In the genomic region with DNA sequence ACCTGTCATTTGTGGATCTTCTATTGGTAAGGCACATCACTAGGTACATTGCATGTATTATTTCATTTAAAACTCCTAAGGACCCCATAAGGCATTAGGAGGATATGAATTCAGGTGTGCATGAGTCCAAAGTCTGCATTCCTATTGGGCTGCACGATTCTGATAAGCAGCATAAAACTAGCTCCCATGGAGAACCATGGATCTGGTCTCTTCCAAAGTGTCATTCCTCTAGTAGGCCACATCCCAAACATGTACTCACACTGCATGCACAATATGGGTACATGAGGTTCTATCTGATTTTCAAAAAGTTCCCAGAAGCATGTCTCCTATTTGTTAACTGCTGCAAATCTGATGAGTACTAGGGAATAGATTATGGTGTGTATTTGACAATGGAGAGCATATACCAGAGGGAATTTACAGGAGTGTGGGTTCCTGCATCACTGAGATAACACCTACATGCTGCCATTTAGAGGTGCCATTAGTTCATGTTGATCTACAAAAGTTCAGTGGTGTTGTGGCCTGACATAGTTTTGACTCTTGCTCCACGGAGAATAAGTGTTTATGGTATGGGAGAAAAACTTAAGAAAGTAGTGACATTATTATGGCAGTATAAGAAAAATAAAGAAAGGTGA, we compare ENCODE assay signal across 16 cellular contexts. TPM values are rescaled to one million over a fixed set of nuclear protein-coding genes. Genes with fewer than 3 reads are reported as not detected.
A peak's percentile ranks its signal among the peaks of the same experiment; 100 is the strongest.
DNase-seq lines count a peak whose midpoint lies in the region; ATAC-seq, FAIRE-seq and TF ChIP-seq lines count a peak whose summit lies in the region.
"Had no signal": no experiment of that assay in that cellular context is flagged by ENCODE, and none has a peak within 500 bp of the region (broad histone marks: within the 10 kb centered on the region; RNA-seq: fewer than 3 reads in every experiment).

No MANE protein-coding gene starts in this region.

- peak overlapping the region; percentile 44; the same call in 1 of the 2 replicates for H3K4me3 ChIP-seq in SK-N-MC
- no peak overlapping the region for H3K4me3 ChIP-seq in small intestine (ENCODE audit: low read depth in 1 of 2, low read length in 2 of 2)
- no peak overlapping the region for H3K4me3 ChIP-seq in gastrocnemius medialis
- H3K4me3 ChIP-seq: gastroesophageal sphincter, SJSA1 had no signal

- TF ChIP-seq POLR2A in gastrocnemius medialis (IDR thresholded peaks at IDR 0.05) = no peak

- no peaks in the 10 kb centered on the region for H3K27me3 Mint-ChIP-seq in activated CD4-positive, alpha-beta T cell treated with anti-CD3 and anti-CD28 coated beads for 36 hours
- no peaks in the 10 kb centered on the region for H3K27me3 Mint-ChIP-seq in chondrocyte (ENCODE audit: low read depth)

- H3K27me3 ChIP-seq in small intestine (ENCODE audit: control insufficient read depth in 2 of 2, insufficient read depth in 2 of 2, low read length in 2 of 2) (no peaks in the 10 kb centered on the region), gastrocnemius medialis (no peaks in the 10 kb centered on the region)
- H3K27me3 ChIP-seq: gastroesophageal sphincter, SJSA1 had no signal

- CTCF ChIA-PET in activated CD4-positive, alpha-beta T cell treated with anti-CD3 and anti-CD28 coated beads for 36 hours (lab: Charles Lee) = interaction anchor here (0.7 to 6.8 kb wide), 14 partner anchors 10 to 130 kb away, joined by 3 to 50 read pairs (median 4); no protein-coding TSS in a partner anchor

- peaks cover 5% of the 10 kb centered on the region in 2 donors for H3K4me1 ChIP-seq in small intestine (ENCODE audit: control insufficient read depth in 2 of 2, insufficient read depth in 1 of 2, low read depth in 1 of 2, low read length in 1 of 2)
- H3K4me1 ChIP-seq in gastrocnemius medialis = no peaks in the 10 kb centered on the region

- H3K36me3 ChIP-seq in SK-N-MC (ENCODE audit: insufficient read depth, low read length) (no peaks in the 10 kb centered on the region), small intestine (ENCODE audit: control insufficient read depth in 2 of 2, insufficient read depth in 2 of 2, low read length in 2 of 2) (peaks cover 0 to 8% of the 10 kb centered on the region in 2 donors), gastrocnemius medialis (no peaks in the 10 kb centered on the region)
- H3K36me3 ChIP-seq: gastroesophageal sphincter, SJSA1 had no signal

- H3K9me3 ChIP-seq in SK-N-MC (ENCODE audit: low read depth, low read length) = no peaks in the 10 kb centered on the region
- H3K9me3 ChIP-seq in small intestine (ENCODE audit: control insufficient read depth, low read depth) = no peaks in the 10 kb centered on the region
- no peaks in the 10 kb centered on the region for H3K9me3 ChIP-seq in gastrocnemius medialis
- H3K9me3 ChIP-seq: gastroesophageal sphincter, SJSA1 had no signal

- in situ Hi-C loops in gastrocnemius medialis (cut with MboI; ENCODE audit: low sequenced_read_pairs in 4 of 4) = no loop called here

- no peak overlapping the region for H3K9ac ChIP-seq in SK-N-MC (ENCODE audit: insufficient read length)

- DNase-seq in activated CD4-positive, alpha-beta T cell treated with anti-CD3 and anti-CD28 coated beads for 36 hours = no peak
- DNase-seq in activated CD4-positive, alpha-beta T cell treated with anti-CD3 and anti-CD28 coated beads for 4 hours = no peak
- DNase-seq in SK-N-MC (ENCODE audit: low read depth, low spot score) (no peak), chondrocyte (ENCODE audit: low spot score) (no peak), small intestine (peak; percentile 29), DMS 273 treated with DMSO at 0.1 percent for 48 hours (lab: John Stamatoyannopoulos, UW) (no peak), gastrocnemius medialis (no peak)
- DNase-seq in stimulated activated CD4-positive, alpha-beta T cell treated with anti-CD3 and anti-CD28 coated beads, Interleukin-1b, Interleukin-23, amount 100 ng/mL, for 48 hours = no peak
- DNase-seq: amniotic stem cell, H9, mesendoderm, NCI-H2029 treated with DMSO at 0.1 percent for 48 hours, NCI-H69 had no signal

- peaks cover 68% of the 10 kb centered on the region for H3K4me1 Mint-ChIP-seq in activated CD4-positive, alpha-beta T cell treated with anti-CD3 and anti-CD28 coated beads for 36 hours
- peaks cover 30% of the 10 kb centered on the region for H3K4me1 Mint-ChIP-seq in chondrocyte (ENCODE audit: low read depth)

- POLR2A ChIA-PET in activated CD4-positive, alpha-beta T cell treated with anti-CD3 and anti-CD28 coated beads for 36 hours (lab: Charles Lee) = interaction anchor here (1.0 to 2.8 kb wide), 4 partner anchors 8 to 26 kb away, joined by 4 to 12 read pairs (median 6); no protein-coding TSS in a partner anchor

- no peak for ATAC-seq in activated CD4-positive, alpha-beta T cell treated with anti-CD3 and anti-CD28 coated beads for 36 hours
- ATAC-seq in gastrocnemius medialis = no peak
- ATAC-seq: gastroesophageal sphincter had no signal

- TF ChIP-seq CTCF in chondrocyte (IDR thresholded peaks at IDR 0.05) (no peak), gastrocnemius medialis (IDR thresholded peaks at IDR 0.05 in 4 of 5, conservative IDR thresholded peaks at IDR 0.05 in 1 of 5) (no peak)

- peak overlapping the region; percentile 85 for H3K27ac ChIP-seq in SK-N-MC
- H3K27ac ChIP-seq in small intestine (ENCODE audit: low read depth in 1 of 2, low read length in 1 of 2) = no peak overlapping the region
- H3K27ac ChIP-seq in gastrocnemius medialis = no peak overlapping the region
- H3K27ac ChIP-seq: gastroesophageal sphincter, SJSA1 had no signal

- no peaks in the 10 kb centered on the region for H3K9me3 Mint-ChIP-seq in activated CD4-positive, alpha-beta T cell treated with anti-CD3 and anti-CD28 coated beads for 36 hours (ENCODE audit: low read depth)
- no peaks in the 10 kb centered on the region for H3K9me3 Mint-ChIP-seq in chondrocyte (ENCODE audit: low read depth)
- H3K9me3 Mint-ChIP-seq: H9 had no signal

- no peak for FAIRE-seq in small intestine (lab: Jason Lieb, UNC)

- intact Hi-C loops in activated CD4-positive, alpha-beta T cell treated with anti-CD3 and anti-CD28 coated beads for 36 hours (cut with DNase I, micrococcal nuclease) = loop anchor here (1.0 to 5.0 kb wide), 3 partner anchors 9 to 35 kb away; no protein-coding TSS in a partner anchor
- intact Hi-C loops in gastrocnemius medialis (cut with DNase I; ENCODE audit: low total_unique reads) = no loop called here

- H3K27ac Mint-ChIP-seq in activated CD4-positive, alpha-beta T cell treated with anti-CD3 and anti-CD28 coated beads for 36 hours = peak overlapping the region; percentile 95
- H3K27ac Mint-ChIP-seq in chondrocyte (ENCODE audit: unreplicated experiment) = peak overlapping the region; percentile 72
- H3K27ac Mint-ChIP-seq: H9 had no signal

- peak overlapping the region; percentile 93 for H3K4me3 Mint-ChIP-seq in activated CD4-positive, alpha-beta T cell treated with anti-CD3 and anti-CD28 coated beads for 36 hours
- H3K4me3 Mint-ChIP-seq in chondrocyte (ENCODE audit: unreplicated experiment) = no peak overlapping the region
- H3K4me3 Mint-ChIP-seq: H9 had no signal

- peaks cover 98% of the 10 kb centered on the region for H3K36me3 Mint-ChIP-seq in activated CD4-positive, alpha-beta T cell treated with anti-CD3 and anti-CD28 coated beads for 36 hours (ENCODE audit: low read depth)
- H3K36me3 Mint-ChIP-seq in chondrocyte (ENCODE audit: low read depth) = no peaks in the 10 kb centered on the region

- WGBS in small intestine, 3 donors = 47 to 55% (median 48%) methylated on average over 2 of the region's 2 CpGs

RNA-seq across cellular contexts. Expression of a gene that starts 11.3 kb away (rescaled TPM):
- 100 to 1,000 TPM; 470 to 536 TPM for total RNA-seq in activated CD4-positive, alpha-beta T cell treated with anti-CD3 and anti-CD28 coated beads for 36 hours
- 0.27 to 0.85 TPM in 2 of 3 replicates, not detected in the other for total RNA-seq in chondrocyte
- polyA plus RNA-seq in small intestine = 10 to 100 TPM in 2 of 3 donors, 1 to 10 TPM in 1; 9.4 to 19.8 (median 15.7) TPM
- 1 to 10 TPM in 3 of 4 donors, under 1 TPM in 1; 0.19 to 1.9 (median 1.6) TPM for total RNA-seq in gastrocnemius medialis
- total RNA-seq: A172, SJSA1 had no signal

Comparison
In these comparisons a context has a peak if more than half of its experiments do, and no peak if none do; other contexts are left out.
1. RNA of a gene that starts 11.3 kb away (total RNA-seq): 470 to 536 TPM in activated CD4-positive, alpha-beta T cell treated with anti-CD3 and anti-CD28 coated beads for 36 hours; 0.19 to 1.9 TPM in gastrocnemius medialis and 0.27 to 0.85 TPM in chondrocyte; every median in the first group is over 100 times any median in the second.